2 cellular contexts compared by ENCODE assay signal in genomic region chr1:207103892-207104373, GRCh38.
A peak's percentile ranks its signal among the peaks of the same experiment; 100 is the strongest.
TF ChIP-seq lines count a peak whose summit lies in the region.

Gene C4BPA (plus strand): TSS chr1:207104233. CDS start chr1:207113026, 8,793 bp downstream.

TF ChIP-seq in K562, 482 proteins besides CTCF, POLR2A, EP300 and RAD21:
- TF ChIP-seq CEBPG (CRISPR knock-in tag; IDR thresholded peaks at IDR 0.05) (no peak), CEBPG (tag; conservative IDR thresholded peaks at IDR 0.05 in 1 of 2, IDR thresholded peaks at IDR 0.05 in 1 of 2) (peak; percentile 68 to 72), MITF (IDR thresholded peaks at IDR 0.05) (no peak), CEBPB (tag; IDR thresholded peaks at IDR 0.05) (peak; percentile 92), MEIS2 (IDR thresholded peaks at IDR 0.05; ENCODE audit: partially characterized antibody) (peak; percentile 43)

TF ChIP-seq in HEK293T, 16 proteins besides CTCF, POLR2A, EP300 and RAD21:
- TF ChIP-seq PKNOX1 (IDR thresholded peaks at IDR 0.05) = no peak
- TF ChIP-seq FOXA1 (IDR thresholded peaks at IDR 0.05) = no peak
- TF ChIP-seq BHLHE40 (IDR thresholded peaks at IDR 0.05; ENCODE audit: borderline replicate concordance) = no peak
- no peak for TF ChIP-seq LEF1 (IDR thresholded peaks at IDR 0.05; ENCODE audit: borderline replicate concordance)
- TF ChIP-seq SP1 (IDR thresholded peaks at IDR 0.05) = no peak
